13 cellular contexts compared by ENCODE assay signal in genomic region chr1:45979074-45979777, GRCh38.
DNase-seq lines count a peak whose midpoint lies in the region; ATAC-seq, FAIRE-seq and TF ChIP-seq lines count a peak whose summit lies in the region.
"Had no signal": no experiment of that assay in that cellular context is flagged by ENCODE, and none has a peak within 500 bp of the region (broad histone marks: within the 10 kb centered on the region; RNA-seq: fewer than 3 reads in every experiment).

No MANE protein-coding gene starts in this region.

- H3K27me3 ChIP-seq in colonic mucosa: no peaks in the 10 kb centered on the region
- no peaks in the 10 kb centered on the region for H3K27me3 ChIP-seq in prostate gland (replicated peaks; ENCODE audit: insufficient read depth)
- H3K27me3 ChIP-seq: neural progenitor cell, tibial artery had no signal

- H3K4me3 ChIP-seq in colonic mucosa: no peak overlapping the region
- H3K4me3 ChIP-seq in prostate gland: no peak overlapping the region
- H3K4me3 ChIP-seq in coronary artery: no peak overlapping the region
- H3K4me3 ChIP-seq: neural progenitor cell, tibial artery had no signal

- peak overlapping the region in 1 of 2 donors; percentile 34 for H3K9ac ChIP-seq in colonic mucosa (ENCODE audit: low read depth in 2 of 2, low read length in 2 of 2)
- H3K9ac ChIP-seq: neural progenitor cell had no signal

- ATAC-seq in GM19324 (IDR thresholded peaks at IDR 0.05; ENCODE audit: low FRiP score, unreplicated experiment): no peak
- ATAC-seq: activated T-cell treated with anti-CD3 and anti-CD28 coated beads, Interleukin-2, amount 50 U/mL, for 4 hours had no signal

- H3K9me3 ChIP-seq in colonic mucosa (no peaks in the 10 kb centered on the region), prostate gland (no peaks in the 10 kb centered on the region)

- intact Hi-C loops in colonic mucosa (cut with DNase I): loop anchor here (10.0 kb wide), 1 partner anchor 64 kb away; no protein-coding TSS in a partner anchor
- intact Hi-C loops in prostate gland (cut with DNase I): loop anchor here (10.0 kb wide), 1 partner anchor 156 kb away; the partner anchor contains the start of gene PIK3R3

- no peak for FAIRE-seq in GM12892 (lab: Jason Lieb, UNC)
- FAIRE-seq: GM18507 had no signal

- H3K4me1 ChIP-seq in colonic mucosa (peaks cover under 1% of the 10 kb centered on the region), prostate gland (replicated peaks) (peaks cover 2% of the 10 kb centered on the region)
- H3K4me1 ChIP-seq: neural progenitor cell, tibial artery had no signal

- TF ChIP-seq CTCF in colonic mucosa (IDR thresholded peaks at IDR 0.05) (no peak), prostate gland (IDR thresholded peaks at IDR 0.05) (no peak), coronary artery (IDR thresholded peaks at IDR 0.05) (no peak)

- TF ChIP-seq POLR2A in prostate gland (IDR thresholded peaks at IDR 0.05): no peak
- TF ChIP-seq POLR2A in GM12892 (IDR thresholded peaks at IDR 0.05; ENCODE audit: low read depth, low read length): no peak

- 24% methylated on average over 2 of the region's 2 CpGs for WGBS in prostate gland

- no peaks in the 10 kb centered on the region for H3K36me3 ChIP-seq in colonic mucosa
- no peaks in the 10 kb centered on the region for H3K36me3 ChIP-seq in prostate gland
- H3K36me3 ChIP-seq: neural progenitor cell had no signal

- DNase-seq in HPDE6-E6E7 (ENCODE audit: extremely low spot score) (peak; percentile 38), NCI-H345 (lab: John Stamatoyannopoulos, UW) (peak; percentile 96), colonic mucosa (no peak), prostate gland (ENCODE audit: low spot score) (no peak), coronary artery (ENCODE audit: low spot score) (no peak), GM12892 (ENCODE audit: insufficient read length) (no peak)
- no peak for DNase-seq in stimulated activated CD4-positive, alpha-beta T cell treated with anti-CD3 and anti-CD28 coated beads, Interleukin-2, amount 100 ng/mL, for 48 hours
- DNase-seq: activated T-cell treated with anti-CD3 and anti-CD28 coated beads, Interleukin-2, amount 50 U/mL, for 4 hours; cerebellar nuclear complex; tibial artery had no signal

- H3K27ac ChIP-seq in colonic mucosa: peak overlapping the region; percentile 79
- peak overlapping the region; percentile 20 to 54 for H3K27ac ChIP-seq in prostate gland
- H3K27ac ChIP-seq in coronary artery: no peak overlapping the region
- H3K27ac ChIP-seq: neural progenitor cell, tibial artery had no signal

Comparison
In these comparisons a context has a peak if more than half of its experiments do, and no peak if none do; other contexts are left out.
1. DNase-seq: peak in HPDE6-E6E7 (single experiment) and NCI-H345 (single experiment); none in colonic mucosa (single experiment), prostate gland (single experiment), stimulated activated CD4-positive, alpha-beta T cell treated with anti-CD3 and anti-CD28 coated beads, Interleukin-2, amount 100 ng/mL, for 48 hours (0 of 2), coronary artery (single experiment) and GM12892 (single experiment).
2. H3K27ac ChIP-seq: peak in colonic mucosa (single experiment) and prostate gland (2 of 2); none in coronary artery (0 of 2).